In the genomic region with DNA sequence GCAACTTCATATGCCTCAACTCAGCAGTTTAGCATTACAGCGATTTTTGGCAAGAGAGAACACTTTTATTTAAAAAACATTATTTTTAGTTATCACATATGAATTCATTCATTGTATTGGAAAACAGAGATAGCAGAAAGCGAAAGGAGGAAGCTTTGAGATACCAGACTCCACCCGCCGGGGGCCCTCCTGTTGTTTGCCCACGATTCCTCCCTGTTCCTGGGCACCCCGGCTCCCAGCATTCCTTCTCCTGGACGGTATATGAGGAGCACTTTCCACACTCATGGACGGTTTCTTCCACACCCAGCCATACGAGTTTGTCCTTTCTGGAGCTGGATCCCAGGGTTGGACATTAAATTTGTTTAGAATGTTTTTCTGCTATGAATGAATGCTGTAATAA, we compare ENCODE assay signal across 21 cellular contexts. TPM values are rescaled to one million over a fixed set of nuclear protein-coding genes. Genes with fewer than 3 reads are reported as not detected.
DNase-seq lines count a peak whose midpoint lies in the region; ATAC-seq and TF ChIP-seq lines count a peak whose summit lies in the region.
"Had no signal": no experiment of that assay in that cellular context is flagged by ENCODE, and none has a peak within 500 bp of the region (broad histone marks: within the 10 kb centered on the region; RNA-seq: fewer than 3 reads in every experiment).

No MANE protein-coding gene starts in this region.

- H3K27me3 ChIP-seq in heart left ventricle (no peaks in the 10 kb centered on the region), upper lobe of right lung (no peaks in the 10 kb centered on the region)
- H3K27me3 ChIP-seq: sigmoid colon, SJCRH30 had no signal

- H3K27ac ChIP-seq in heart left ventricle (no peak overlapping the region), cingulate gyrus (ENCODE audit: low read depth, low read length) (peak overlapping the region; percentile 1), upper lobe of right lung (no peak overlapping the region)
- H3K27ac ChIP-seq: sigmoid colon, SJCRH30 had no signal

- no peaks in the 10 kb centered on the region for H3K27me3 Mint-ChIP-seq in T-helper 17 cell
- no peaks in the 10 kb centered on the region for H3K27me3 Mint-ChIP-seq in activated CD4-positive, alpha-beta memory T cell treated with anti-CD3 and anti-CD28 coated beads for 36 hours
- H3K27me3 Mint-ChIP-seq: activated CD4-positive, alpha-beta T cell treated with anti-CD3 and anti-CD28 coated beads for 36 hours had no signal

- no peak for TF ChIP-seq CTCF in heart left ventricle (IDR thresholded peaks at IDR 0.05)
- no peak for TF ChIP-seq CTCF in upper lobe of right lung (IDR thresholded peaks at IDR 0.05)

- H3K4me1 ChIP-seq in heart left ventricle (no peaks in the 10 kb centered on the region), upper lobe of right lung (no peaks in the 10 kb centered on the region)
- H3K4me1 ChIP-seq: sigmoid colon, SJCRH30 had no signal

- peak overlapping the region; percentile 19 for H3K27ac Mint-ChIP-seq in T-helper 17 cell
- H3K27ac Mint-ChIP-seq in activated CD4-positive, alpha-beta memory T cell treated with anti-CD3 and anti-CD28 coated beads for 36 hours: no peak overlapping the region

- peaks cover 17% of the 10 kb centered on the region for H3K4me1 Mint-ChIP-seq in T-helper 17 cell
- H3K4me1 Mint-ChIP-seq in activated CD4-positive, alpha-beta memory T cell treated with anti-CD3 and anti-CD28 coated beads for 36 hours (ENCODE audit: low read depth): peaks cover 17% of the 10 kb centered on the region

- WGBS in heart left ventricle, 4 donors: 48 to 66% (median 65%) methylated on average over 9 of the region's 9 CpGs

- H3K4me3 Mint-ChIP-seq in T-helper 17 cell: no peak overlapping the region
- no peak overlapping the region for H3K4me3 Mint-ChIP-seq in activated CD4-positive, alpha-beta memory T cell treated with anti-CD3 and anti-CD28 coated beads for 36 hours
- H3K4me3 Mint-ChIP-seq: activated CD4-positive, alpha-beta T cell treated with anti-CD3 and anti-CD28 coated beads for 36 hours had no signal

- H3K9me3 ChIP-seq in heart left ventricle (no peaks in the 10 kb centered on the region), T-helper 17 cell (ENCODE audit: control insufficient read depth, low read length, poor library complexity, severe bottlenecking) (no peaks in the 10 kb centered on the region), upper lobe of right lung (no peaks in the 10 kb centered on the region)
- H3K9me3 ChIP-seq: sigmoid colon, SJCRH30 had no signal

- TF ChIP-seq POLR2A in heart left ventricle (IDR thresholded peaks at IDR 0.05): no peak

- no peak overlapping the region for H3K4me3 ChIP-seq in heart left ventricle
- no peak overlapping the region for H3K4me3 ChIP-seq in upper lobe of right lung
- H3K4me3 ChIP-seq: sigmoid colon, SJCRH30 had no signal

- intact Hi-C loops in cardiac septum (cut with DNase I) (no loop called here), heart left ventricle (cut with DNase I) (loop anchor here in 1 of 10 donors (10.0 kb wide), 1 partner anchor 191 kb away; no protein-coding TSS in a partner anchor), upper lobe of right lung (cut with DNase I) (no loop called here)
- intact Hi-C loops in activated CD4-positive, alpha-beta memory T cell treated with anti-CD3 and anti-CD28 coated beads for 36 hours (cut with micrococcal nuclease): no loop called here

- CTCF ChIA-PET in activated CD4-positive, alpha-beta memory T cell treated with anti-CD3 and anti-CD28 coated beads for 36 hours (lab: Charles Lee): no interaction called here

- H3K36me3 Mint-ChIP-seq in T-helper 17 cell (ENCODE audit: low read depth): no peaks in the 10 kb centered on the region
- H3K36me3 Mint-ChIP-seq in activated CD4-positive, alpha-beta memory T cell treated with anti-CD3 and anti-CD28 coated beads for 36 hours: no peaks in the 10 kb centered on the region

- H3K36me3 ChIP-seq in heart left ventricle: no peaks in the 10 kb centered on the region
- no peaks in the 10 kb centered on the region for H3K36me3 ChIP-seq in upper lobe of right lung
- H3K36me3 ChIP-seq: sigmoid colon, SJCRH30 had no signal

- H3K9me3 Mint-ChIP-seq in activated CD4-positive, alpha-beta memory T cell treated with anti-CD3 and anti-CD28 coated beads for 36 hours: no peaks in the 10 kb centered on the region

- ATAC-seq in heart left ventricle (no peak), T-helper 17 cell (no peak), upper lobe of right lung (no peak)
- ATAC-seq: activated CD4-positive, alpha-beta T cell treated with anti-CD3 and anti-CD28 coated beads for 36 hours; HepG2; left colon; Panc1 had no signal

- POLR2A ChIA-PET in activated CD4-positive, alpha-beta memory T cell treated with anti-CD3 and anti-CD28 coated beads for 36 hours (lab: Charles Lee): no interaction called here

- peak; percentile 27 for DNase-seq in cardiac septum (ENCODE audit: low spot score)
- no peak for DNase-seq in heart left ventricle
- DNase-seq in T-helper 17 cell: no peak
- peak; percentile 48 for DNase-seq in upper lobe of right lung
- DNase-seq in NCI-H187 (lab: John Stamatoyannopoulos, UW): no peak
- DNase-seq in GF-D8 (lab: John Stamatoyannopoulos, UW): no peak
- no peak for DNase-seq in activated CD4-positive, alpha-beta memory T cell treated with anti-CD3 and anti-CD28 coated beads for 36 hours
- DNase-seq: activated CD4-positive, alpha-beta T cell treated with anti-CD3 and anti-CD28 coated beads for 36 hours; activated naive CD4-positive, alpha-beta T cell treated with Interleukin-2 at 50 U/mL for 16 hours; glutamatergic neuron; left colon; mesendoderm; NCI-H1436 treated with DMSO at 0.1 percent for 48 hours; NCI-H2171; NCI-H748 treated with DMSO at 0.1 percent for 48 hours; sigmoid colon; SJCRH30 had no signal

RNA-seq across cellular contexts. Expression of a gene that starts 18.2 kb away (rescaled TPM):
- total RNA-seq in cardiac septum (0.57 TPM), heart left ventricle (1 to 10 TPM in 3 of 9 donors, under 1 TPM in 4, not detected in 2; 0.16 to 1.3 (median 0.85) TPM), T-helper 17 cell (10 to 100 TPM; 27.1 to 28.9 TPM), upper lobe of right lung (4.2 TPM)
- polyA plus RNA-seq in heart left ventricle: under 1 TPM; 0.21 to 0.30 TPM
- total RNA-seq in activated CD4-positive, alpha-beta memory T cell treated with anti-CD3 and anti-CD28 coated beads for 36 hours: 1 to 10 TPM; 6.4 to 8.9 TPM

RNA-seq across cellular contexts. Expression of a gene that starts 55.6 kb away (rescaled TPM):
- not detected for total RNA-seq in cardiac septum
- total RNA-seq in heart left ventricle: not detected
- not detected for polyA plus RNA-seq in heart left ventricle
- total RNA-seq in T-helper 17 cell: not detected
- total RNA-seq in upper lobe of right lung: not detected
- total RNA-seq in activated CD4-positive, alpha-beta memory T cell treated with anti-CD3 and anti-CD28 coated beads for 36 hours: not detected
- total RNA-seq: activated CD4-positive, alpha-beta T cell treated with anti-CD3 and anti-CD28 coated beads for 36 hours; HepG2; left colon; sigmoid colon had no signal
- polyA plus RNA-seq: HepG2, neural cell had no signal

Comparison
In these comparisons a context has a peak if more than half of its experiments do, and no peak if none do; other contexts are left out.
1. DNase-seq: peak in cardiac septum (single experiment) and upper lobe of right lung (single experiment); none in heart left ventricle (0 of 5), T-helper 17 cell (0 of 3), NCI-H187 (0 of 2), GF-D8 (single experiment) and activated CD4-positive, alpha-beta memory T cell treated with anti-CD3 and anti-CD28 coated beads for 36 hours (single experiment).